Comparison of ENCODE assay signal across 15 cellular contexts in the genomic region with DNA sequence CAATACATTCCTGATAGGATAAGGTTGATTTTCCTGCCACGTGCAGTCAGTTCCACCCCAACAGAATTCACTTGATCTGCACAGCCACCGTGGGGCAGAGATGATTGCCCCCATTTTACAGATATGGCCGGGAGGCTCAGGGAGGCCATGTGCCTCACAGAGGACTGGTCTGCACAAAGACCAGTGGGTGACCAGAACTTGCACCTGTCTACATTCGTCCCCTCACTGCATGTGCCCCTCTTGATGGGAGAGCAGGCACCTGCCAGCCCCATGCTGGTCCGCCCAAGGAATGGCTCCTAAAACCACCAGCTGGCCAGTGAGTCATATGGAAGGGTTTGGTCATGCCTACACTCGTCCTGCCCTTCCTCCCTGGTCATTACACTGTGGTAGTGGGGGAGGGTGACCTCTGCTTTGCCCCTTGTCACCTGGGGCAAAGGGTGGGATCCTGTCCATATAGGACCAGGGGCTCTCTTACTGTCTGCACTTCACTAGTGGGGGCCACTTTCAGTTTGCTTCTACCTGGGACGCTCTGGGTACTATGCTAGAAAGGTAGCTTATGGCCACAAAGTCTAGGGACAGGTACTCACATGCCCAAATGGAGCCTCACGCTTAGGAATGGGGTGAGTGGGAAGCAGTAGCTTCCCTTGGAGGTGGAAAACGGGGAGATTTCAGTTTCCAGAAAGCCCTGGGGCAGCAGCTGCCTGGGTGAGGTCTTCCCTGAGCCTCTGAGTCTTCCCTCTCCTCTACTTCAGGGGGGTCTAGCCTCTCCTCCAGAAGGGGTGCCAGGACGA. TPM values are rescaled to one million over a fixed set of nuclear protein-coding genes. Genes with fewer than 3 reads are reported as not detected.
DNase-seq lines count a peak whose midpoint lies in the region; ATAC-seq and TF ChIP-seq lines count a peak whose summit lies in the region.
"Had no signal": no experiment of that assay in that cellular context is flagged by ENCODE, and none has a peak within 500 bp of the region (broad histone marks: within the 10 kb centered on the region; RNA-seq: fewer than 3 reads in every experiment).

No MANE protein-coding gene starts in this region.

- POLR2A ChIA-PET in Panc1 (lab: Charles Lee) = interaction anchor here (0.5 kb wide), 1 partner anchor 279 kb away, joined by 7 read pairs; no protein-coding TSS in a partner anchor

- H3K9me3 ChIP-seq in Panc1 (ENCODE audit: control insufficient read depth, insufficient read depth, low read depth, low read length) (no peaks in the 10 kb centered on the region), gastrocnemius medialis (no peaks in the 10 kb centered on the region)
- H3K9me3 ChIP-seq in effector memory CD4-positive, alpha-beta T cell (ENCODE audit: control insufficient read depth, low read length) = no peaks in the 10 kb centered on the region
- H3K9me3 ChIP-seq: heart left ventricle, left ventricle myocardium inferior, thyroid gland had no signal

- no peak for TF ChIP-seq POLR2A in gastrocnemius medialis (IDR thresholded peaks at IDR 0.05)

- H3K4me1 ChIP-seq in Panc1 (ENCODE audit: control insufficient read depth, insufficient read depth, low read length) (peaks cover 35% of the 10 kb centered on the region), gastrocnemius medialis (no peaks in the 10 kb centered on the region)
- H3K4me1 ChIP-seq in effector memory CD4-positive, alpha-beta T cell (ENCODE audit: control insufficient read depth, insufficient read depth, low read length, poor library complexity, severe bottlenecking) = peaks cover 10% of the 10 kb centered on the region
- H3K4me1 ChIP-seq: heart left ventricle, left ventricle myocardium inferior had no signal

- DNase-seq in EL (peak; percentile 46), Panc1 (ENCODE audit: low read depth, low spot score) (no peak), AG08396 (ENCODE audit: low spot score) (no peak), amygdala (lab: John Stamatoyannopoulos, UW) (no peak), gastrocnemius medialis (no peak)
- no peak for DNase-seq in effector memory CD4-positive, alpha-beta T cell
- DNase-seq: activated CD8-positive, alpha-beta memory T cell treated with anti-CD3 and anti-CD28 coated beads, Interleukin-2, amount 50 U/mL, for 4 hours; CD8-positive, alpha-beta memory T cell; heart left ventricle; left ventricle myocardium inferior; NCI-H2227 treated with DMSO at 0.1 percent for 48 hours; thyroid gland had no signal

- in situ Hi-C loops in Panc1 (cut with HindIII; ENCODE audit: low pct_unique_long_range_greater_than_20kb, low sequenced_read_pairs) = no loop called here
- in situ Hi-C loops in gastrocnemius medialis (cut with MboI; ENCODE audit: low sequenced_read_pairs in 4 of 4) = loop anchor here in 3 of 4 donors (10.0 to 25.0 kb wide), 2 partner anchors 278 to 525 kb away; no protein-coding TSS in a partner anchor

- H3K36me3 ChIP-seq in Panc1 (ENCODE audit: control insufficient read depth, insufficient read depth, low read length) = no peaks in the 10 kb centered on the region
- H3K36me3 ChIP-seq in effector memory CD4-positive, alpha-beta T cell (ENCODE audit: control insufficient read depth, insufficient read depth, low read length) = no peaks in the 10 kb centered on the region
- H3K36me3 ChIP-seq in gastrocnemius medialis = no peaks in the 10 kb centered on the region
- H3K36me3 ChIP-seq: heart left ventricle, left ventricle myocardium inferior, thyroid gland had no signal

- ATAC-seq in Panc1 (peak; percentile 20), esophagus mucosa (peak; percentile 77), gastrocnemius medialis (no peak)

- peak overlapping the region; percentile 38 for H3K27ac ChIP-seq in 22Rv1
- no peak overlapping the region for H3K27ac ChIP-seq in Panc1 (ENCODE audit: low read length)
- no peak overlapping the region for H3K27ac ChIP-seq in effector memory CD4-positive, alpha-beta T cell (ENCODE audit: insufficient read depth, low read length, poor library complexity, severe bottlenecking)
- H3K27ac ChIP-seq in gastrocnemius medialis = no peak overlapping the region
- H3K27ac ChIP-seq: heart left ventricle, HL-60, left ventricle myocardium inferior, thyroid gland had no signal

- H3K27me3 ChIP-seq in Panc1 (ENCODE audit: control insufficient read depth, insufficient read depth, low read length) = no peaks in the 10 kb centered on the region
- no peaks in the 10 kb centered on the region for H3K27me3 ChIP-seq in effector memory CD4-positive, alpha-beta T cell (replicated peaks; ENCODE audit: control insufficient read depth, insufficient read depth, low read length, poor library complexity, severe bottlenecking)
- no peaks in the 10 kb centered on the region for H3K27me3 ChIP-seq in gastrocnemius medialis
- H3K27me3 ChIP-seq: heart left ventricle, thyroid gland had no signal

- intact Hi-C loops in Panc1 (cut with micrococcal nuclease; ENCODE audit: unreplicated experiment) (no loop called here), gastrocnemius medialis (cut with DNase I; ENCODE audit: low total_unique reads) (no loop called here)

- H3K4me3 ChIP-seq in Panc1 (ENCODE audit: low read depth in 2 of 2, low read length in 2 of 2) = no peak overlapping the region
- H3K4me3 ChIP-seq in effector memory CD4-positive, alpha-beta T cell (ENCODE audit: insufficient read depth, low read depth, low read length, poor library complexity, severe bottlenecking) = no peak overlapping the region
- H3K4me3 ChIP-seq in gastrocnemius medialis = no peak overlapping the region
- H3K4me3 ChIP-seq: heart left ventricle, left ventricle myocardium inferior, thyroid gland had no signal

- no TSS peak for BruUV-seq in Panc1 (replicated peaks; lab: Mats Ljungman, UMichigan)

- CTCF ChIA-PET in Panc1 (lab: Charles Lee) = no interaction called here

- TF ChIP-seq CTCF in 22Rv1 (IDR thresholded peaks at IDR 0.05) (no peak), Panc1 (IDR thresholded peaks at IDR 0.05) (no peak), gastrocnemius medialis (IDR thresholded peaks at IDR 0.05 in 4 of 5, conservative IDR thresholded peaks at IDR 0.05 in 1 of 5) (no peak)

RNA-seq across cellular contexts. Expression of a gene that starts 14.7 kb away (rescaled TPM):
- total RNA-seq in Panc1 (2021; ENCODE audit: unreplicated experiment) = 294 TPM
- 119 TPM for polyA plus RNA-seq in Panc1 (2012; ENCODE audit: insufficient read length)
- 66.4 TPM for total RNA-seq in esophagus mucosa
- total RNA-seq in gastrocnemius medialis = 1 to 10 TPM in 1 of 4 donors, not detected in 3; 2.0 TPM

RNA-seq across cellular contexts. Expression of a gene that starts 57.0 kb away (rescaled TPM):
- total RNA-seq in Panc1 (2021; ENCODE audit: unreplicated experiment) = 20.4 TPM
- 28.5 TPM for polyA plus RNA-seq in Panc1 (2012; ENCODE audit: insufficient read length)
- 0.52 TPM for total RNA-seq in esophagus mucosa
- under 1 TPM in 3 of 4 donors, not detected in 1; 0.10 to 0.42 (median 0.18) TPM for total RNA-seq in gastrocnemius medialis

Comparison
In these comparisons a context has a peak if more than half of its experiments do, and no peak if none do; other contexts are left out.
1. ATAC-seq: peak in Panc1 (single experiment) and esophagus mucosa (single experiment); none in gastrocnemius medialis (0 of 2).
2. RNA of a gene that starts 14.7 kb away (total RNA-seq): 294 TPM in Panc1 (single experiment) and 66.4 TPM in esophagus mucosa (single experiment); 2.0 TPM in gastrocnemius medialis; every median in the first group is over 10 times any median in the second.
3. RNA of a gene that starts 57.0 kb away (total RNA-seq): 20.4 TPM in Panc1 (single experiment); 0.52 TPM in esophagus mucosa (single experiment) and 0.10 to 0.42 TPM in gastrocnemius medialis; every median in the first group is over 10 times any median in the second.